ENCODE assay signal across 20 cellular contexts in genomic region chr12:90829044-90829443, GRCh38.
"Had no signal": no experiment of that assay in that cellular context is flagged by ENCODE, and none has a peak within 500 bp of the region (broad histone marks: within the 10 kb centered on the region; RNA-seq: fewer than 3 reads in every experiment).

No MANE protein-coding gene starts in this region.

- H3K4me3 ChIP-seq: esophagus squamous epithelium, left ventricle myocardium inferior, lung, spleen, tibial nerve had no signal

- FAIRE-seq: islet of Langerhans had no signal

- ATAC-seq: activated CD4-positive, alpha-beta T cell treated with anti-CD3 and anti-CD28 coated beads for 36 hours; activated CD8-positive, alpha-beta memory T cell treated with anti-CD3 and anti-CD28 coated beads, Interleukin-2, amount 10 ng/mL, durations not matched to agents 7 days and 5 days; activated CD8-positive, alpha-beta T cell treated with anti-CD3 and anti-CD28 coated beads, Interleukin-2, amount 10 ng/mL, durations not matched to agents 7 days and 5 days; activated naive CD8-positive, alpha-beta T cell treated with anti-CD3 and anti-CD28 coated beads, Interleukin-2, amount 50 U/mL, for 24 hours; right cardiac atrium had no signal

- H3K9me3 ChIP-seq: esophagus squamous epithelium, left ventricle myocardium inferior, tibial nerve had no signal

- H3K4me1 ChIP-seq: esophagus squamous epithelium, spleen had no signal

- H3K36me3 ChIP-seq: esophagus squamous epithelium, left ventricle myocardium inferior, spleen, tibial nerve had no signal

- H3K27me3 ChIP-seq: esophagus squamous epithelium, spleen, tibial nerve had no signal

- DNase-seq: activated CD4-positive, alpha-beta T cell treated with anti-CD3 and anti-CD28 coated beads for 36 hours; activated CD4-positive, CD25-positive, alpha-beta regulatory T cell; activated CD8-positive, alpha-beta memory T cell treated with anti-CD3 and anti-CD28 coated beads, Interleukin-2, amount 10 ng/mL, durations not matched to agents 7 days and 5 days; activated CD8-positive, alpha-beta T cell treated with anti-CD3 and anti-CD28 coated beads, Interleukin-2, amount 10 ng/mL, durations not matched to agents 7 days and 5 days; activated naive CD8-positive, alpha-beta T cell treated with anti-CD3 and anti-CD28 coated beads, Interleukin-2, amount 50 U/mL, for 24 hours; activated T-cell treated with anti-CD3 and anti-CD28 coated beads, Interleukin-2, amount 50 U/mL, for 48 hours; amygdala; caudate nucleus; effector CD4-positive, alpha-beta T cell; esophagus squamous epithelium; foreskin melanocyte; left ventricle myocardium inferior; mesendoderm; posterior cingulate gyrus; right cardiac atrium; spleen; stimulated activated naive CD4-positive, alpha-beta T cell had no signal
